8 cellular contexts compared by ENCODE assay signal in the genomic region with DNA sequence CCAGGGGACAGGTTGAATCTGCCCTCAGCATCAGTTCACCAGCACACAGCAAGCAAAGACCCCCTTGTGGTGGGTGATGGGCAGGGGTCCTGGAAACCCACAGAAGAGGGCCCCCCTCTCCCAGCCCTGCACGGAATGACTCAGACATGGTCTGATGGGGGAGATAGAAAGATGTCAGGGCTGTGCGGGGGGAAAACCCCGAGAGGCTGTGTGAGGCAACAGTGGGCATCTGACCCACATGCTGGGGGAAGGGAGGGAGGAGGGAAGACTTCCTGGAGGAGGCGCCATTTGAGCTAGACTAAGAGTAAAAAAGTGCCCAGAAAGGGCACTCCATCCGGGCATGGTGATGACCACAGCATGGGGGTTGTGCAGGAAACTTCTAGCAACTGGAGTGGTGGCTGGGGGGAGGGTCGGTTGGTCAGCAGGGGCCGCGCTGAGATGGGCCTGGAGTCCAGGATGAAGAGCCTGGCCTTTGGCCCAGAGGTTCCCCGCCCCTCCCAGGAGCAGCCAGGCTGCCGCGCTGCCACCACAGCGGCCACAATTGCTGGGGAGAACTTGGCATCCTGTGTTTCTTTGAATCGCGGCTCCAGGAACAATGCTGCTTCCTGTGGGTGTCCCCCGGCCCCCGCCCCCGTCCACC. TPM values are rescaled to one million over a fixed set of nuclear protein-coding genes. Genes with fewer than 3 reads are reported as not detected.
A peak's percentile ranks its signal among the peaks of the same experiment; 100 is the strongest.
DNase-seq lines count a peak whose midpoint lies in the region; FAIRE-seq and TF ChIP-seq lines count a peak whose summit lies in the region.

No MANE protein-coding gene starts in this region.

- no peaks in the 10 kb centered on the region for H3K9me3 ChIP-seq in A673 (ENCODE audit: low read depth, low read length, poor library complexity, severe bottlenecking)
- no peaks in the 10 kb centered on the region for H3K9me3 ChIP-seq in effector memory CD4-positive, alpha-beta T cell (ENCODE audit: control insufficient read depth, low read length)
- H3K9me3 ChIP-seq in neuron (ENCODE audit: low read length) = no peaks in the 10 kb centered on the region

- CTCF ChIA-PET in A673 (lab: Charles Lee) = no interaction called here

- H3K27ac ChIP-seq in A673 (ENCODE audit: low read depth, low read length, poor library complexity, severe bottlenecking) = no peak overlapping the region
- peak overlapping the region; percentile 93 for H3K27ac ChIP-seq in effector memory CD4-positive, alpha-beta T cell (ENCODE audit: insufficient read depth, low read length, poor library complexity, severe bottlenecking)

- peaks cover 43% of the 10 kb centered on the region for H3K4me1 ChIP-seq in A673 (ENCODE audit: insufficient read depth, low read length, poor library complexity, severe bottlenecking)
- H3K4me1 ChIP-seq in effector memory CD4-positive, alpha-beta T cell (ENCODE audit: control insufficient read depth, insufficient read depth, low read length, poor library complexity, severe bottlenecking) = peaks cover 59% of the 10 kb centered on the region
- peaks cover 74% of the 10 kb centered on the region for H3K4me1 ChIP-seq in neuron (ENCODE audit: insufficient read depth, low read length)

- POLR2A ChIA-PET in A673 (lab: Charles Lee; ENCODE audit: low non-redundant PET) = no interaction called here

- peak; percentile 44 for FAIRE-seq in HTR-8/SVneo (lab: Jason Lieb, UNC)

- H2AFZ ChIP-seq in neuron (ENCODE audit: low read depth, low read length) = no peak overlapping the region

- H3K36me3 ChIP-seq in A673 (ENCODE audit: insufficient read depth, low read length, poor library complexity, severe bottlenecking) (no peaks in the 10 kb centered on the region), neuron (ENCODE audit: insufficient read depth, low read length) (peaks cover 20% of the 10 kb centered on the region)
- peaks cover 26% of the 10 kb centered on the region for H3K36me3 ChIP-seq in effector memory CD4-positive, alpha-beta T cell (ENCODE audit: control insufficient read depth, insufficient read depth, low read length)

- peak; percentile 49 for DNase-seq in A673 (ENCODE audit: low spot score)
- DNase-seq in HTR-8/SVneo (ENCODE audit: insufficient read length, low spot score) = no peak
- peak; percentile 66 to 70 for DNase-seq in activated CD4-positive, alpha-beta T cell treated with anti-CD3 and anti-CD28 coated beads, Interleukin-2, amount 50 U/mL, for 4 hours
- peak; percentile 68 to 75 (median 69) for DNase-seq in effector memory CD4-positive, alpha-beta T cell
- no peak for DNase-seq in OCI-M2 (lab: John Stamatoyannopoulos, UW; ENCODE audit: unreplicated experiment)
- DNase-seq in NCI-H524 (lab: John Stamatoyannopoulos, UW) = no peak
- no peak for DNase-seq in COLO668 (lab: John Stamatoyannopoulos, UW; ENCODE audit: unreplicated experiment)

- intact Hi-C loops in A673 (cut with micrococcal nuclease; ENCODE audit: unreplicated experiment) = no loop called here

- H3K4me3 ChIP-seq in A673 (ENCODE audit: low read depth, low read length, poor library complexity, severe bottlenecking) (no peak overlapping the region), neuron (ENCODE audit: low read length) (peak overlapping the region; percentile 70)
- peak overlapping the region; percentile 93 for H3K4me3 ChIP-seq in effector memory CD4-positive, alpha-beta T cell (ENCODE audit: insufficient read depth, low read depth, low read length, poor library complexity, severe bottlenecking)

- 0 out of 2 replicates have a peak, but pooled peaks have one; percentile 14 for TF ChIP-seq CTCF in A673 (conservative IDR thresholded peaks at IDR 0.05; ENCODE audit: low read depth, low read length)

- H3K27me3 ChIP-seq in A673 (replicated peaks; ENCODE audit: insufficient read depth, low read depth, low read length, poor library complexity) (no peaks in the 10 kb centered on the region), neuron (ENCODE audit: insufficient read depth, low read length) (no peaks in the 10 kb centered on the region)
- no peaks in the 10 kb centered on the region for H3K27me3 ChIP-seq in effector memory CD4-positive, alpha-beta T cell (replicated peaks; ENCODE audit: control insufficient read depth, insufficient read depth, low read length, poor library complexity, severe bottlenecking)

- BruUV-seq in A673 (replicated peaks; lab: Mats Ljungman, UMichigan) = no TSS peak

RNA-seq across cellular contexts. Expression of gene LFNG, which starts 2.5 kb away (rescaled TPM):
- total RNA-seq in A673 (2021) = 8.7 and 11.7 TPM in 2 replicates

RNA-seq across cellular contexts. Expression of gene BRAT1, which starts 33.3 kb away (rescaled TPM):
- total RNA-seq in A673 (2021) = 47.9 and 48.8 TPM in 2 replicates

RNA-seq across cellular contexts. Expression of gene IQCE, which starts 36.7 kb away (rescaled TPM):
- 35.4 and 42.8 TPM in 2 replicates for total RNA-seq in A673 (2021)

RNA-seq across cellular contexts. Expression of gene GRIFIN, which starts 45.9 kb away (rescaled TPM):
- not detected in 2 replicates for total RNA-seq in A673 (2021)

Comparison
In these comparisons a context has a peak if more than half of its experiments do, and no peak if none do; other contexts are left out.
1. DNase-seq: peak in A673 (single experiment), activated CD4-positive, alpha-beta T cell treated with anti-CD3 and anti-CD28 coated beads, Interleukin-2, amount 50 U/mL, for 4 hours (2 of 2) and effector memory CD4-positive, alpha-beta T cell (3 of 3); none in HTR-8/SVneo (single experiment), OCI-M2 (single experiment), NCI-H524 (0 of 2) and COLO668 (single experiment).